Comparison of ENCODE assay signal across 24 cellular contexts in the genomic region with DNA sequence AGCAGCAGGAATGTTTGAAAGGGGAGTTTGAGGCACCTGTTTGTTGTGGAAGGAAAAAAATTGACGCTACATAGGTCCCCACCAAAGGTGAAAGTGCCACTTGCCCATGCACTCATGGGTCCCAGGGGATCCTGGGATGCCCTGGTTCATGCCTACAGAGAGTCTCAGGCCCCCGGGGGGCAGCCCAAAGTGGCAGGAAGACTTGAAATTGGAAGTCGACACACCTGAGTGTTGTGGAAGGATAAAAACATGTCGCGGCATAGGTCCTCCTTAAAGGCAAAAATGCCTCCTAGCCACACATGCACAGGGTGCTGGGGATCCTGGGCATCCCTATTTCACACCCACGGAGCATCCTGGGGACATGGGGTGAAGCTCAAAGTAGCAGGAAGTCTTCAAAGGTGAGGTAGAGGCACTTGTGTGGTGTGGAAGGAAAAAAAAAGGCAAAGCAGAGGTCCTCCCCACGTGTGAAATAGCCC.
DNase-seq lines count a peak whose midpoint lies in the region; ATAC-seq, FAIRE-seq and TF ChIP-seq lines count a peak whose summit lies in the region.
"Had no signal": no experiment of that assay in that cellular context is flagged by ENCODE, and none has a peak within 500 bp of the region (broad histone marks: within the 10 kb centered on the region; RNA-seq: fewer than 3 reads in every experiment).

No MANE protein-coding gene starts in this region.

- no peak overlapping the region for H4K5ac ChIP-seq in H1 (ENCODE audit: insufficient read length, low read depth, low read length)

- no peak overlapping the region for H3K14ac ChIP-seq in H1 (ENCODE audit: insufficient read length)

- no peaks in the 10 kb centered on the region for H3K79me1 ChIP-seq in H1 (ENCODE audit: low read depth, low read length)

- no peak for ATAC-seq in SK-N-SH treated with all-trans-retinoic acid at 6 μM for 48 hours
- ATAC-seq in HG02852 (IDR thresholded peaks at IDR 0.05; ENCODE audit: unreplicated experiment): no peak
- no peak for ATAC-seq in HG03175 (IDR thresholded peaks at IDR 0.05; ENCODE audit: unreplicated experiment)
- ATAC-seq: Right ventricle myocardium inferior had no signal

- intact Hi-C loops in posterior vena cava (cut with DNase I): no loop called here

- no peak for TF ChIP-seq CTCF in SK-N-SH (IDR thresholded peaks at IDR 0.05)
- no peak for TF ChIP-seq CTCF in GM10248 (IDR thresholded peaks at IDR 0.05; ENCODE audit: control extremely low read depth, extremely low read depth, low read depth, missing control alignments)
- no peak for TF ChIP-seq CTCF in H1 (IDR thresholded peaks at IDR 0.05; ENCODE audit: control extremely low read depth in 1 of 3, insufficient read depth in 1 of 3, low read depth in 1 of 3, low read length in 3 of 3)

- H2BK120ac ChIP-seq in H1 (replicated peaks; ENCODE audit: low read depth, low read length): no peak overlapping the region

- peak; percentile 0 for DNase-seq in SK-N-SH
- DNase-seq in GM10248 (ENCODE audit: extremely low spot score): peak; percentile 1
- no peak for DNase-seq in H1 (ENCODE audit: low read depth in 1 of 2, low spot score in 2 of 2)
- DNase-seq in posterior vena cava (ENCODE audit: low spot score): peak; percentile 48
- DNase-seq in hepatic stellate cell (ENCODE audit: low spot score): no peak
- DNase-seq: BE2C, Calu3, DMS79 treated with DMSO at 0.1 percent for 48 hours, GF-D8, GM23248, H9, NCI-H1048, NCI-H1417 treated with DMSO at 0.1 percent for 48 hours, NCI-H1694 treated with DMSO at 0.1 percent for 48 hours, NCI-H2081, NCI-H2227 treated with DMSO at 0.1 percent for 48 hours, NCI-H526 treated with DMSO at 0.1 percent for 48 hours, PC-9, SJCRH30 had no signal

- H3K9ac ChIP-seq in SK-N-SH (no peak overlapping the region), H1 (replicated peaks in 1 of 4; ENCODE audit: extremely low read depth in 1 of 4, low read depth in 3 of 4, low read length in 3 of 4) (no peak overlapping the region)
- H3K9ac ChIP-seq: GM23248 had no signal

- 0 out of 2 replicates have a peak overlapping the region, but pooled peaks have one; percentile 51 for H4K8ac ChIP-seq in H1 (ENCODE audit: extremely low read depth, insufficient read depth, low read length)

- no peak overlapping the region for H3K56ac ChIP-seq in H1 (replicated peaks; ENCODE audit: insufficient read length, low read depth, low read length)

- no peaks in the 10 kb centered on the region for H3K9me2 ChIP-seq in SK-N-SH

- H3K18ac ChIP-seq in H1 (ENCODE audit: extremely low read depth, low read length): no peak overlapping the region

- no peak overlapping the region for H2AK5ac ChIP-seq in H1 (ENCODE audit: low read depth, low read length)

- H3K4me2 ChIP-seq in SK-N-SH (no peak overlapping the region), H1 (ENCODE audit: insufficient read depth in 1 of 2, low read depth in 2 of 2, low read length in 2 of 2) (no peak overlapping the region)
- H3K4me2 ChIP-seq: PC-9 had no signal

- H2BK12ac ChIP-seq in H1 (ENCODE audit: low read depth, low read length): no peak overlapping the region

- no peak overlapping the region for H3K23ac ChIP-seq in H1 (ENCODE audit: insufficient read length)

- no peaks in the 10 kb centered on the region for H3K23me2 ChIP-seq in H1 (ENCODE audit: low read depth, low read length)

- H3K36me3 ChIP-seq in SK-N-SH (replicated peaks in 1 of 2; ENCODE audit: control insufficient read depth in 1 of 2, insufficient read depth in 2 of 2, low read length in 1 of 2) (no peaks in the 10 kb centered on the region), H1 (ENCODE audit: control insufficient read depth in 2 of 4, insufficient read depth in 4 of 4, low read length in 3 of 4) (no peaks in the 10 kb centered on the region)
- H3K36me3 ChIP-seq: BE2C, SJCRH30 had no signal

- WGBS in SK-N-SH (ENCODE audit: low lambda C conversion rate): 7% methylated on average over 7 of the region's 7 CpGs
- WGBS in H1 (ENCODE audit: extremely low coverage in 1 of 2, insufficient coverage in 1 of 2, insufficient read length in 1 of 2, insufficient replicate concordance in 2 of 2, low coverage in 1 of 2, low lambda C conversion rate in 2 of 2, missing lambda C conversion rate in 1 of 2), 2 experiments: 67% methylated on average over 7 of the region's 7 CpGs; no CpG with 5 or more reads in 1 of the 2 experiments

- CTCF ChIA-PET in SK-N-SH (lab: Yijun Ruan, JAX): interaction anchor here (0.6 kb wide), 1 partner anchor 30 kb away, joined by 3 read pairs; no protein-coding TSS in a partner anchor
- CTCF ChIA-PET in GM10248 (lab: Yijun Ruan, JAX): no interaction called here
- CTCF ChIA-PET in H1 (lab: Charles Lee; ENCODE audit: partially characterized antibody): interaction anchor here (0.7 kb wide), 1 partner anchor 168 kb away, joined by 3 read pairs; no protein-coding TSS in a partner anchor

- H3K27ac ChIP-seq in SK-N-SH (ENCODE audit: low read depth in 2 of 2, low read length in 1 of 2) (no peak overlapping the region), H1 (ENCODE audit: low read depth, low read length) (no peak overlapping the region)
- H3K27ac ChIP-seq: 22Rv1, GM23248, PC-9, SJCRH30 had no signal

- H3F3A ChIP-seq in SK-N-SH (replicated peaks; ENCODE audit: insufficient read depth): no peaks in the 10 kb centered on the region

- no peak overlapping the region for H2BK5ac ChIP-seq in H1 (ENCODE audit: low read depth, low read length)

- no peak overlapping the region for H2BK20ac ChIP-seq in H1 (ENCODE audit: low read length)

- no peak overlapping the region for H2BK15ac ChIP-seq in H1 (ENCODE audit: low read length)

- no peak for TF ChIP-seq EP300 in SK-N-SH (IDR thresholded peaks at IDR 0.05; ENCODE audit: borderline replicate concordance in 1 of 2, low read depth in 1 of 2, low read length in 1 of 2)
- no peak for TF ChIP-seq EP300 in H1 (IDR thresholded peaks at IDR 0.05; ENCODE audit: borderline replicate concordance in 1 of 2, low read depth in 2 of 2, low read length in 2 of 2)

- no peak overlapping the region for H3K4me3 ChIP-seq in SK-N-SH (ENCODE audit: low read depth in 2 of 2, low read length in 1 of 2)
- no peak overlapping the region for H3K4me3 ChIP-seq in H1 (ENCODE audit: extremely low read depth in 1 of 4, insufficient read depth in 2 of 4, low read depth in 3 of 4, low read length in 4 of 4)
- H3K4me3 ChIP-seq: GM23248, PC-9, SJCRH30 had no signal

- H3K4ac ChIP-seq in H1 (replicated peaks; ENCODE audit: insufficient read length, low read depth, low read length): no peak overlapping the region

- FAIRE-seq in H1 (lab: Jason Lieb, UNC): no peak

- H3K79me2 ChIP-seq in SK-N-SH (ENCODE audit: insufficient read depth) (no peaks in the 10 kb centered on the region), H1 (ENCODE audit: control insufficient read depth in 1 of 2, insufficient read depth in 2 of 2, low read length in 2 of 2) (no peaks in the 10 kb centered on the region)

- no peaks in the 10 kb centered on the region for H3K4me1 ChIP-seq in SK-N-SH (ENCODE audit: control insufficient read depth in 1 of 2, insufficient read depth in 2 of 2, low read depth in 1 of 2, low read length in 1 of 2)
- no peaks in the 10 kb centered on the region for H3K4me1 ChIP-seq in H1 (replicated peaks in 1 of 4; ENCODE audit: control insufficient read depth in 3 of 4, insufficient read depth in 4 of 4, low read length in 3 of 4)
- H3K4me1 ChIP-seq: BE2C, SJCRH30 had no signal

- H3K27me3 ChIP-seq in SK-N-SH (ENCODE audit: insufficient read depth) (no peaks in the 10 kb centered on the region), H1 (replicated peaks in 1 of 4; ENCODE audit: control insufficient read depth in 3 of 4, extremely low read depth in 1 of 4, insufficient read depth in 3 of 4, low read length in 3 of 4) (no peaks in the 10 kb centered on the region)
- H3K27me3 ChIP-seq: BE2C, SJCRH30 had no signal

- H2AFZ ChIP-seq in SK-N-SH (ENCODE audit: low read depth) (no peak overlapping the region), H1 (ENCODE audit: low read length) (no peak overlapping the region)
- H2AFZ ChIP-seq: GM23248, PC-9 had no signal

- no peak overlapping the region for H4K91ac ChIP-seq in H1 (replicated peaks; ENCODE audit: insufficient read length, low read length)

- H3K9me3 ChIP-seq in SK-N-SH: no peaks in the 10 kb centered on the region; the same call in 1 of the 2 replicates
- H3K9me3 ChIP-seq in H1 (ENCODE audit: insufficient read depth in 2 of 2, low read depth in 1 of 2, low read length in 1 of 2): peaks cover 81 to 94% of the 10 kb centered on the region in 2 experiments
- H3K9me3 ChIP-seq: BE2C had no signal

- TF ChIP-seq POLR2A in H1 (IDR thresholded peaks at IDR 0.05; ENCODE audit: control extremely low read depth in 1 of 2, low read depth in 2 of 2, low read length in 2 of 2): no peak

- POLR2A ChIA-PET in SK-N-SH (lab: Yijun Ruan, JAX) (no interaction called here), GM10248 (lab: Yijun Ruan, JAX) (no interaction called here), H1 (lab: Charles Lee; ENCODE audit: partially characterized antibody) (no interaction called here)

- TF ChIP-seq RAD21 in SK-N-SH (IDR thresholded peaks at IDR 0.05; ENCODE audit: low read length): no peak
- no peak for TF ChIP-seq RAD21 in H1 (IDR thresholded peaks at IDR 0.05 in 1 of 2, conservative IDR thresholded peaks at IDR 0.05 in 1 of 2; ENCODE audit: low read depth in 2 of 2, low read length in 2 of 2)

- no peaks in the 10 kb centered on the region for H4K20me1 ChIP-seq in SK-N-SH (ENCODE audit: insufficient read depth)
- no peaks in the 10 kb centered on the region for H4K20me1 ChIP-seq in H1 (replicated peaks in 1 of 2; ENCODE audit: control insufficient read depth in 1 of 2, insufficient read depth in 2 of 2, low read length in 2 of 2)

TF ChIP-seq in SK-N-SH, 30 proteins besides CTCF, POLR2A, EP300 and RAD21 (continues in another document):
- TF ChIP-seq TEAD4 (IDR thresholded peaks at IDR 0.05; ENCODE audit: borderline replicate concordance, insufficient read depth) (no peak), NRF1 (IDR thresholded peaks at IDR 0.05; ENCODE audit: low read depth, low read length) (no peak), FOXJ3 (CRISPR knock-in tag; IDR thresholded peaks at IDR 0.05) (no peak), GATA2 (CRISPR knock-in tag; IDR thresholded peaks at IDR 0.05) (no peak)

TF ChIP-seq in SK-N-SH treated with all-trans-retinoic acid at 6 μM for 48 hours, 23 proteins besides CTCF, POLR2A, EP300 and RAD21 (continues in another document):
- no peak for TF ChIP-seq ESRRG (CRISPR knock-in tag; IDR thresholded peaks at IDR 0.05)

TF ChIP-seq in H1, 55 proteins besides CTCF, POLR2A, EP300 and RAD21:
- TF ChIP-seq KDM1A (IDR thresholded peaks at IDR 0.05; ENCODE audit: borderline replicate concordance, low read length): no peak

Comparison
In these comparisons a context has a peak if more than half of its experiments do, and no peak if none do; other contexts are left out.
1. DNase-seq: peak in SK-N-SH (single experiment), GM10248 (single experiment) and posterior vena cava (single experiment); none in H1 (0 of 2) and hepatic stellate cell (single experiment).